Comparison of ENCODE assay signal across 1 cellular context in the genomic region with DNA sequence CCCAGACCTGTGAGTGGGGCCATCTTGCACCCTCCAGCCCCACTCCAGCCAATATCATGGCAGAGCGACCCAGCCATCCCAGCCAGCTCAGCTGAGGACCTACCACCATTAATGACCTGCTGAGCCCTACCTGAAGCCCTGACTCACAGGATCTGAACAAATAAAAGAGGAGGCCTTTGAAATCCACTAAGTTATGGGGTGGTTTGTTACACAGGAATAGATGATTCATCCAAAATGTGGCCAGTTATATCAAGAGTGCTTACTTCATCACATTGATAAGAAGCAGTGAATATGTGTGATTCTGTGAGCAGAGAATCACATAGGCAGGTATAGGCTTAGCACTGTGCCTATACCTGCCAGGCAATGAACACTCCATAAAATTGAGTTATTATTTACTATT.
TF ChIP-seq lines count a peak whose summit lies in the region.

No MANE protein-coding gene starts in this region.

TF ChIP-seq in H1, 55 proteins besides CTCF, POLR2A, EP300 and RAD21:
- no peak for TF ChIP-seq BRCA1 (IDR thresholded peaks at IDR 0.05; ENCODE audit: low read depth, low read length)
- no peak for TF ChIP-seq CHD1 (IDR thresholded peaks at IDR 0.05; ENCODE audit: low read depth, low read length)
- no peak for TF ChIP-seq CBX5 (IDR thresholded peaks at IDR 0.05; ENCODE audit: low read depth, low read length)
- no peak for TF ChIP-seq CHD2 (IDR thresholded peaks at IDR 0.05; ENCODE audit: low read length)
- TF ChIP-seq KDM1A (IDR thresholded peaks at IDR 0.05; ENCODE audit: borderline replicate concordance, low read length), result no peak
